In the genomic region with DNA sequence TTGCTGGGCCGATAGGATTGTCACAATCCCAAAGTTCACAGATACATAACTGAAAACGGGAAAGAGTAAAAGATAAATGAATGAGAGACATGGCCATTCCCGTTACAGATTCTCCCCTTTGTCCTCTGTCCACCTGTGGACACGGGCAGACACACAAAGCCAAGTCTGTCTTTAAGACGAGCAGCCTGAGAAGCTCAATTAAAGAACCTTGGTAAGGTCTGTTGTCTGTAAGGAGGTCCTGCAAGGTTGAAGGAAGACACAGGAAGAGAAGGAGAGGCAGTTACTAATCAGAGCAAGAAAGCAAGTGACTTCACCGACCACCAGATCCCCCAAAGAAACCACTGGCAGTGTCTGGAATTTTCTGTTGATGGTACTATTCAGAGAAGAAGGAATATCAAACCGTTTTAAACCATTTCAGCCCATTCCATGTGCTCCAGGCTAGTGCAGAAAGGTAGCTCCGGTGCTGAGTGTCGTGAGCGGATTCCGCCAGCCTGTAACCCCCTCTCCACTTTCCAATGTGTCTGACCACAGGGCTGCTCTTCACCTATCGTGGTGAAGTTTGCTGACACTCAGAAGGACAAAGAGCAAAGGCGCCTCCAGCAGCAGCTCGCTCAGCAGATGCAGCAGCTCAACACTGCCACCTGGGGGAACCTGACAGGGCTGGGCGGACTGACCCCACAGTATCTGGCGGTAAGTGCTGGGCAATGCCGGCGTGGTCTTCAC, we compare ENCODE assay signal across 8 cellular contexts.
DNase-seq lines count a peak whose midpoint lies in the region; ATAC-seq and TF ChIP-seq lines count a peak whose summit lies in the region.

No MANE protein-coding gene starts in this region.

- H3K9me3 ChIP-seq in SU-DHL-6 (ENCODE audit: insufficient read depth, low read length): no peaks in the 10 kb centered on the region
- H3K9me3 ChIP-seq in left ventricle myocardium inferior (replicated peaks): no peaks in the 10 kb centered on the region
- H3K9me3 ChIP-seq in gastrocnemius medialis: no peaks in the 10 kb centered on the region

- H3K27me3 ChIP-seq in SU-DHL-6 (ENCODE audit: low read length) (no peaks in the 10 kb centered on the region), left ventricle myocardium inferior (ENCODE audit: low read depth) (no peaks in the 10 kb centered on the region), gastrocnemius medialis (no peaks in the 10 kb centered on the region)

- peak; percentile 71 for DNase-seq in Ammon's horn (ENCODE audit: low spot score)
- peak; percentile 42 for DNase-seq in GM19238 (ENCODE audit: insufficient read length, low spot score)
- peak; percentile 61 for DNase-seq in activated naive CD8-positive, alpha-beta T cell treated with anti-CD3 and anti-CD28 coated beads, Interleukin-2, amount 10 ng/mL, durations not matched to agents 7 days and 5 days
- peak; percentile 85 for DNase-seq in left ventricle myocardium inferior
- DNase-seq in gastrocnemius medialis: peak in 1 of 2 donors; percentile 55
- no peak for DNase-seq in NCI-H2227 (lab: John Stamatoyannopoulos, UW; ENCODE audit: unreplicated experiment)

- H3K4me2 ChIP-seq in SU-DHL-6 (ENCODE audit: low read depth, low read length, poor library complexity, severe bottlenecking): no peak overlapping the region

- H3K9me3 Mint-ChIP-seq in activated naive CD8-positive, alpha-beta T cell treated with anti-CD3 and anti-CD28 coated beads, Interleukin-2, amount 10 ng/mL, durations not matched to agents 7 days and 5 days: no peaks in the 10 kb centered on the region

- H3K27ac Mint-ChIP-seq in activated naive CD8-positive, alpha-beta T cell treated with anti-CD3 and anti-CD28 coated beads, Interleukin-2, amount 10 ng/mL, durations not matched to agents 7 days and 5 days: peak overlapping the region; percentile 75

- H2AFZ ChIP-seq in SU-DHL-6 (ENCODE audit: low read depth, low read length, severe bottlenecking): no peak overlapping the region

- TF ChIP-seq CTCF in SU-DHL-6 (IDR thresholded peaks at IDR 0.05; ENCODE audit: insufficient read depth, low read length, poor library complexity, severe bottlenecking) (peak; percentile 90), left ventricle myocardium inferior (IDR thresholded peaks at IDR 0.05; ENCODE audit: borderline replicate concordance) (peak; percentile 95), gastrocnemius medialis (IDR thresholded peaks at IDR 0.05 in 4 of 5, conservative IDR thresholded peaks at IDR 0.05 in 1 of 5) (peak; percentile 41 to 83 (median 68))

- H3K9me2 ChIP-seq in SU-DHL-6 (replicated peaks; ENCODE audit: insufficient read depth, low read length): no peaks in the 10 kb centered on the region

- peaks cover 45% of the 10 kb centered on the region for H3K36me3 Mint-ChIP-seq in activated naive CD8-positive, alpha-beta T cell treated with anti-CD3 and anti-CD28 coated beads, Interleukin-2, amount 10 ng/mL, durations not matched to agents 7 days and 5 days

- H3F3A ChIP-seq in SU-DHL-6 (ENCODE audit: insufficient read depth): no peaks in the 10 kb centered on the region

- intact Hi-C loops in left ventricle myocardium inferior (cut with micrococcal nuclease) (no loop called here), gastrocnemius medialis (cut with DNase I; ENCODE audit: low total_unique reads) (loop anchor here (10.0 kb wide), 1 partner anchor 1935 kb away; no protein-coding TSS in a partner anchor)

- peaks cover 40% of the 10 kb centered on the region for H3K4me1 ChIP-seq in left ventricle myocardium inferior
- peaks cover 0 to 2% of the 10 kb centered on the region in 2 donors for H3K4me1 ChIP-seq in gastrocnemius medialis

- H3K4me3 Mint-ChIP-seq in activated naive CD8-positive, alpha-beta T cell treated with anti-CD3 and anti-CD28 coated beads, Interleukin-2, amount 10 ng/mL, durations not matched to agents 7 days and 5 days: no peak overlapping the region

- no peaks in the 10 kb centered on the region for H3K79me2 ChIP-seq in SU-DHL-6 (ENCODE audit: insufficient read depth, low read length)

- H3K4me3 ChIP-seq in SU-DHL-6 (ENCODE audit: insufficient read depth, low read length, poor library complexity, severe bottlenecking): no peak overlapping the region
- peak overlapping the region; percentile 1 for H3K4me3 ChIP-seq in left ventricle myocardium inferior
- no peak overlapping the region for H3K4me3 ChIP-seq in gastrocnemius medialis

- no peak for TF ChIP-seq POLR2A in gastrocnemius medialis (IDR thresholded peaks at IDR 0.05)

- H3K27ac ChIP-seq in SU-DHL-6 (ENCODE audit: low read depth, low read length) (no peak overlapping the region), left ventricle myocardium inferior (replicated peaks) (peak overlapping the region; percentile 54), gastrocnemius medialis (no peak overlapping the region)

- peak; percentile 61 for ATAC-seq in HG03520 (IDR thresholded peaks at IDR 0.05; ENCODE audit: unreplicated experiment)
- ATAC-seq in activated naive CD8-positive, alpha-beta T cell treated with anti-CD3 and anti-CD28 coated beads, Interleukin-2, amount 10 ng/mL, durations not matched to agents 7 days and 5 days (ENCODE audit: low read depth): peak; percentile 66
- ATAC-seq in gastrocnemius medialis: peak; percentile 54 to 77

- no peaks in the 10 kb centered on the region for H4K20me1 ChIP-seq in SU-DHL-6 (ENCODE audit: low read depth, low read length)

- H3K9ac ChIP-seq in SU-DHL-6 (ENCODE audit: low read length): no peak overlapping the region

- H3K4me1 Mint-ChIP-seq in activated naive CD8-positive, alpha-beta T cell treated with anti-CD3 and anti-CD28 coated beads, Interleukin-2, amount 10 ng/mL, durations not matched to agents 7 days and 5 days: peaks cover 28% of the 10 kb centered on the region

- H3K27me3 Mint-ChIP-seq in activated naive CD8-positive, alpha-beta T cell treated with anti-CD3 and anti-CD28 coated beads, Interleukin-2, amount 10 ng/mL, durations not matched to agents 7 days and 5 days: no peaks in the 10 kb centered on the region

- POLR2A ChIA-PET in activated naive CD8-positive, alpha-beta T cell treated with anti-CD3 and anti-CD28 coated beads, Interleukin-2, amount 10 ng/mL, durations not matched to agents 7 days and 5 days (lab: Charles Lee): interaction anchor here (1.8 to 2.1 kb wide), 2 partner anchors 92 to 105 kb away, joined by 9 to 12 read pairs; no protein-coding TSS in a partner anchor

- in situ Hi-C loops in gastrocnemius medialis (cut with MboI; ENCODE audit: low sequenced_read_pairs in 4 of 4): no loop called here

- H3K36me3 ChIP-seq in SU-DHL-6 (ENCODE audit: low read length): no peaks in the 10 kb centered on the region
- H3K36me3 ChIP-seq in left ventricle myocardium inferior: peaks cover 47% of the 10 kb centered on the region
- peaks cover 0 to 9% of the 10 kb centered on the region in 2 donors for H3K36me3 ChIP-seq in gastrocnemius medialis
